ENCODE assay signal across 14 cellular contexts in genomic region chr12:88388566-88389269, GRCh38.
DNase-seq lines count a peak whose midpoint lies in the region; ATAC-seq and TF ChIP-seq lines count a peak whose summit lies in the region.
"Had no signal": no experiment of that assay in that cellular context is flagged by ENCODE, and none has a peak within 500 bp of the region (broad histone marks: within the 10 kb centered on the region; RNA-seq: fewer than 3 reads in every experiment).

No MANE protein-coding gene starts in this region.

- no peak overlapping the region for H3K27ac Mint-ChIP-seq in neural progenitor cell

- peaks cover 14% of the 10 kb centered on the region for H3K9me3 Mint-ChIP-seq in neural progenitor cell
- H3K9me3 Mint-ChIP-seq: central memory CD8-positive, alpha-beta T cell had no signal

- DNase-seq in NOMO-1 (lab: John Stamatoyannopoulos, UW; ENCODE audit: unreplicated experiment in 2 of 2) (peak; percentile 56 to 62), neural progenitor cell (ENCODE audit: low spot score) (no peak), NCI-H1048 (lab: John Stamatoyannopoulos, UW) (no peak), aorta (no peak), hippocampal formation (lab: John Stamatoyannopoulos, UW) (no peak)
- DNase-seq in stimulated activated naive CD4-positive, alpha-beta T cell (lab: John Stamatoyannopoulos, UW): no peak
- DNase-seq: activated CD4-positive, CD25-positive, alpha-beta regulatory T cell; activated gamma-delta T cell; HCEC 1CT; NCI-H2171 treated with DMSO at 0.1 percent for 48 hours had no signal

- no peaks in the 10 kb centered on the region for H3K79me2 ChIP-seq in neural progenitor cell (ENCODE audit: low read depth)

- H3K4me2 ChIP-seq in neural progenitor cell: no peak overlapping the region

- no peak for TF ChIP-seq CTCF in neural progenitor cell (IDR thresholded peaks at IDR 0.05)

- peak; percentile 33 for ATAC-seq in GM18519 (IDR thresholded peaks at IDR 0.05; ENCODE audit: low FRiP score, unreplicated experiment)
- ATAC-seq in HG02763 (IDR thresholded peaks at IDR 0.05; ENCODE audit: unreplicated experiment): peak; percentile 52
- ATAC-seq in aorta (ENCODE audit: low FRiP score): no peak

- H3K27ac ChIP-seq in neural progenitor cell (no peak overlapping the region), aorta (ENCODE audit: low read depth in 1 of 2, low read length in 2 of 2) (no peak overlapping the region)
- H3K27ac ChIP-seq: thoracic aorta had no signal

- H3K4me1 ChIP-seq in neural progenitor cell: no peaks in the 10 kb centered on the region
- H3K4me1 ChIP-seq in aorta (ENCODE audit: control insufficient read depth in 1 of 2, insufficient read depth in 2 of 2, low read length in 2 of 2): no peaks in the 10 kb centered on the region

- no peak overlapping the region for H3K4me3 ChIP-seq in neural progenitor cell
- H3K4me3 ChIP-seq in aorta (ENCODE audit: low read length in 2 of 2): no peak overlapping the region
- H3K4me3 ChIP-seq: thoracic aorta had no signal

- H3K4me3 Mint-ChIP-seq in neural progenitor cell: no peak overlapping the region
- H3K4me3 Mint-ChIP-seq: central memory CD8-positive, alpha-beta T cell had no signal

- no peaks in the 10 kb centered on the region for H4K20me1 ChIP-seq in neural progenitor cell (ENCODE audit: low read depth)

- 91 to 94% methylated on average over 2 of the region's 2 CpGs for WGBS in aorta, 2 donors

- intact Hi-C loops in aorta (cut with DNase I): no loop called here

- peaks cover 9% of the 10 kb centered on the region for H3K9me3 ChIP-seq in neural progenitor cell (ENCODE audit: low read depth)
- H3K9me3 ChIP-seq in aorta (ENCODE audit: control insufficient read depth, low read length): no peaks in the 10 kb centered on the region
- H3K9me3 ChIP-seq: thoracic aorta had no signal

- no peaks in the 10 kb centered on the region for H3K27me3 ChIP-seq in neural progenitor cell
- H3K27me3 ChIP-seq in aorta (ENCODE audit: control insufficient read depth in 1 of 2, insufficient read depth in 2 of 2, low read length in 1 of 2): no peaks in the 10 kb centered on the region

- H3F3A ChIP-seq in neural progenitor cell (ENCODE audit: low read depth): no peaks in the 10 kb centered on the region

- peaks cover 10% of the 10 kb centered on the region for H3K4me1 Mint-ChIP-seq in neural progenitor cell
- H3K4me1 Mint-ChIP-seq: central memory CD8-positive, alpha-beta T cell had no signal

- no peaks in the 10 kb centered on the region for H3K36me3 Mint-ChIP-seq in neural progenitor cell

- peak overlapping the region; percentile 50 for H2AFZ ChIP-seq in neural progenitor cell (replicated peaks)

- H3K9ac ChIP-seq in neural progenitor cell: no peak overlapping the region

- H3K27me3 Mint-ChIP-seq in neural progenitor cell (ENCODE audit: insufficient read depth, low read depth): peaks cover 3% of the 10 kb centered on the region
- H3K27me3 Mint-ChIP-seq: central memory CD8-positive, alpha-beta T cell had no signal

- no peaks in the 10 kb centered on the region for H3K36me3 ChIP-seq in neural progenitor cell
- H3K36me3 ChIP-seq in aorta (ENCODE audit: control insufficient read depth in 1 of 2, insufficient read depth in 2 of 2, low read length in 1 of 2): no peaks in the 10 kb centered on the region
- H3K36me3 ChIP-seq: thoracic aorta had no signal

Comparison
In these comparisons a context has a peak if more than half of its experiments do, and no peak if none do; other contexts are left out.
1. DNase-seq: peak in NOMO-1 (2 of 2); none in neural progenitor cell (single experiment), stimulated activated naive CD4-positive, alpha-beta T cell (0 of 6), NCI-H1048 (single experiment), aorta (0 of 2) and hippocampal formation (0 of 2).